ENCODE assay signal across 9 cellular contexts in genomic region chr6:151388997-151389639, GRCh38. TPM values are rescaled to one million over a fixed set of nuclear protein-coding genes. Genes with fewer than 3 reads are reported as not detected.
DNase-seq lines count a peak whose midpoint lies in the region; ATAC-seq, FAIRE-seq and TF ChIP-seq lines count a peak whose summit lies in the region.
"Had no signal": no experiment of that assay in that cellular context is flagged by ENCODE, and none has a peak within 500 bp of the region (broad histone marks: within the 10 kb centered on the region; RNA-seq: fewer than 3 reads in every experiment).

No MANE protein-coding gene starts in this region.

- TF ChIP-seq CTCF in left ventricle myocardium inferior (IDR thresholded peaks at IDR 0.05; ENCODE audit: borderline replicate concordance) (no peak), kidney (IDR thresholded peaks at IDR 0.05; ENCODE audit: borderline replicate concordance, extremely low read depth, insufficient read depth) (no peak)

- ATAC-seq in Right ventricle myocardium inferior (no peak), GM19023 (IDR thresholded peaks at IDR 0.05; ENCODE audit: unreplicated experiment) (no peak)
- no peak for ATAC-seq in activated naive CD4-positive, alpha-beta T cell treated with anti-CD3 and anti-CD28 coated beads, Interleukin-2, amount 50 U/mL, for 72 hours

- FAIRE-seq in kidney (lab: Jason Lieb, UNC), result no peak
- FAIRE-seq: colon had no signal

- intact Hi-C loops in left ventricle myocardium inferior (cut with micrococcal nuclease), result no loop called here
- intact Hi-C loops in Right ventricle myocardium inferior (cut with DNase I), result no loop called here
- intact Hi-C loops in kidney (cut with DNase I), result no loop called here

- no peaks in the 10 kb centered on the region for H3K36me3 ChIP-seq in left ventricle myocardium inferior
- peaks cover 0 to 3% of the 10 kb centered on the region in 2 donors for H3K36me3 ChIP-seq in kidney (ENCODE audit: control insufficient read depth in 1 of 2, insufficient read depth in 2 of 2, low read length in 2 of 2)

- H3K27ac ChIP-seq in left ventricle myocardium inferior (replicated peaks) (peak overlapping the region; percentile 100), kidney (ENCODE audit: low read depth in 2 of 2, low read length in 2 of 2) (peak overlapping the region; percentile 94 to 98), substantia nigra (ENCODE audit: low read depth, low read length, poor library complexity, severe bottlenecking) (peak overlapping the region; percentile 99)

- peaks cover 71% of the 10 kb centered on the region for H3K4me1 ChIP-seq in left ventricle myocardium inferior
- peaks cover 14 to 30% of the 10 kb centered on the region in 2 donors for H3K4me1 ChIP-seq in kidney (ENCODE audit: control insufficient read depth in 1 of 2, insufficient read depth in 1 of 2, low read depth in 1 of 2, low read length in 2 of 2)

- H3K4me3 ChIP-seq in left ventricle myocardium inferior (peak overlapping the region; percentile 96), kidney (ENCODE audit: low read length in 2 of 2) (peak overlapping the region; percentile 65 to 88)

- no peak for DNase-seq in left ventricle myocardium inferior
- DNase-seq in Right ventricle myocardium inferior (ENCODE audit: missing footprints), result no peak
- DNase-seq in activated naive CD4-positive, alpha-beta T cell treated with anti-CD3 and anti-CD28 coated beads, Interleukin-2, amount 50 U/mL, for 72 hours (ENCODE audit: low spot score in 2 of 2), result no peak
- no peak for DNase-seq in kidney
- DNase-seq in substantia nigra (lab: John Stamatoyannopoulos, UW), result peak in 3 of 49 donors; percentile 32 to 58 (median 36)
- no peak for DNase-seq in kidney glomerular epithelial cell (lab: John Stamatoyannopoulos, UW)
- no peak for DNase-seq in T-helper 9 cell

- no peaks in the 10 kb centered on the region for H3K9me3 Mint-ChIP-seq in activated naive CD4-positive, alpha-beta T cell treated with anti-CD3 and anti-CD28 coated beads, Interleukin-2, amount 50 U/mL, for 72 hours

- H3K27ac Mint-ChIP-seq in activated naive CD4-positive, alpha-beta T cell treated with anti-CD3 and anti-CD28 coated beads, Interleukin-2, amount 50 U/mL, for 72 hours, result peak overlapping the region; percentile 93 to 99

- H3K9me3 ChIP-seq in left ventricle myocardium inferior (replicated peaks) (no peaks in the 10 kb centered on the region), kidney (ENCODE audit: control insufficient read depth in 1 of 2, low read length in 2 of 2) (no peaks in the 10 kb centered on the region)

- H3K36me3 Mint-ChIP-seq in activated naive CD4-positive, alpha-beta T cell treated with anti-CD3 and anti-CD28 coated beads, Interleukin-2, amount 50 U/mL, for 72 hours, result peaks cover 18 to 23% of the 10 kb centered on the region in 2 donors

- no peaks in the 10 kb centered on the region for H3K27me3 ChIP-seq in left ventricle myocardium inferior (ENCODE audit: low read depth)

- peak overlapping the region; percentile 79 to 92 for H3K9ac ChIP-seq in kidney (ENCODE audit: low read length in 2 of 2)

RNA-seq across cellular contexts. Expression of gene ZBTB2, which starts 2.2 kb away (rescaled TPM):
- 4.6 TPM for total RNA-seq in left ventricle myocardium inferior
- total RNA-seq in Right ventricle myocardium inferior, result 4.5 TPM
- 10 to 100 TPM; 14.8 to 21.4 TPM for total RNA-seq in activated naive CD4-positive, alpha-beta T cell treated with anti-CD3 and anti-CD28 coated beads, Interleukin-2, amount 50 U/mL, for 72 hours
- total RNA-seq in kidney, result 11.2 TPM
- 6.0 TPM for polyA plus RNA-seq in kidney (ENCODE audit: insufficient read depth, low read depth, low replicate concordance)
